ENCODE assay signal across 19 cellular contexts in the genomic region with DNA sequence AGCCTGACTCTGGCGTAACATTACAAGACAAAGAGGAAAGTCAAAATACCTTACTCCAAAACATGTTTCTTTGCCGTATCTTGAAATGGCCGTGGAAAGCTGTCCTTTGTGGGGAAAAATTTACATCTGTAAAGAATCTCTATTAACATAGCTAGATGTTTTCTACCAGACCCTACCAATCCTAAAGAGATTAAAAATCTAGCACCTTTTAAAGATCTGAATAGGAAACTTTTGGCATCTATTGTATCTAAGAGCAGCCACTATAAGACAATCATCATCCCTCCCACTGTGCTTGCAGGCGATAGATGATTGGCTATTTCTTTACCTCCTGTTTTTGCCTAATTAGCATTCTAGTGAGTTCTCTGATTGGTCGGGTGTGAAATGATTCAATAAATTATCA.
DNase-seq lines count a peak whose midpoint lies in the region; ATAC-seq, FAIRE-seq and TF ChIP-seq lines count a peak whose summit lies in the region.
"Had no signal": no experiment of that assay in that cellular context is flagged by ENCODE, and none has a peak within 500 bp of the region (broad histone marks: within the 10 kb centered on the region; RNA-seq: fewer than 3 reads in every experiment).

No MANE protein-coding gene starts in this region.

- H3K27ac ChIP-seq in HUES48 (ENCODE audit: low read depth, low read length) (peak overlapping the region; percentile 39), H1 (ENCODE audit: low read depth, low read length) (no peak overlapping the region), neural progenitor cell (no peak overlapping the region)
- H3K27ac ChIP-seq: GM23248 had no signal

- no peaks in the 10 kb centered on the region for H3K79me2 ChIP-seq in H1 (ENCODE audit: control insufficient read depth in 1 of 2, insufficient read depth in 2 of 2, low read length in 2 of 2)
- no peaks in the 10 kb centered on the region for H3K79me2 ChIP-seq in neural progenitor cell (ENCODE audit: low read depth)

- H2BK20ac ChIP-seq in H1 (ENCODE audit: low read length) = no peak overlapping the region

- CTCF ChIA-PET in H1 (lab: Charles Lee; ENCODE audit: partially characterized antibody) = interaction anchor here (1.1 to 1.4 kb wide), 3 partner anchors 31 to 186 kb away, joined by 3 to 6 read pairs (median 4); no protein-coding TSS in a partner anchor

- no peak for ATAC-seq in natural killer cell
- no peak for ATAC-seq in HG02852 (IDR thresholded peaks at IDR 0.05; ENCODE audit: unreplicated experiment)

- TF ChIP-seq EP300 in H1 (IDR thresholded peaks at IDR 0.05; ENCODE audit: borderline replicate concordance in 1 of 2, low read depth in 2 of 2, low read length in 2 of 2) = no peak

- H3K14ac ChIP-seq in H1 (ENCODE audit: insufficient read length) = no peak overlapping the region

- H3K23me2 ChIP-seq in H1 (ENCODE audit: low read depth, low read length) = no peaks in the 10 kb centered on the region

- 75% methylated on average over 5 of the region's 5 CpGs; no CpG with 5 or more reads in 1 of the 2 experiments for WGBS in H1 (ENCODE audit: extremely low coverage in 1 of 2, insufficient coverage in 1 of 2, insufficient read length in 1 of 2, insufficient replicate concordance in 2 of 2, low coverage in 1 of 2, low lambda C conversion rate in 2 of 2, missing lambda C conversion rate in 1 of 2), 2 experiments

- no peaks in the 10 kb centered on the region for H3K79me1 ChIP-seq in H1 (ENCODE audit: low read depth, low read length)

- TF ChIP-seq RAD21 in H1 (IDR thresholded peaks at IDR 0.05 in 1 of 2, conservative IDR thresholded peaks at IDR 0.05 in 1 of 2; ENCODE audit: low read depth in 2 of 2, low read length in 2 of 2) = no peak

- H3K36me3 Mint-ChIP-seq in neural progenitor cell (no peaks in the 10 kb centered on the region), natural killer cell (no peaks in the 10 kb centered on the region)
- H3K36me3 Mint-ChIP-seq: CD4-positive, alpha-beta memory T cell had no signal

- H2BK5ac ChIP-seq in H1 (ENCODE audit: low read depth, low read length) = no peak overlapping the region

- no peak overlapping the region for H4K8ac ChIP-seq in H1 (ENCODE audit: extremely low read depth, insufficient read depth, low read length)

- H3K4ac ChIP-seq in H1 (replicated peaks; ENCODE audit: insufficient read length, low read depth, low read length) = no peak overlapping the region

- no peak for TF ChIP-seq CTCF in H1 (IDR thresholded peaks at IDR 0.05; ENCODE audit: control extremely low read depth in 1 of 3, insufficient read depth in 1 of 3, low read depth in 1 of 3, low read length in 3 of 3)
- no peak for TF ChIP-seq CTCF in neural progenitor cell (IDR thresholded peaks at IDR 0.05)
- no peak for TF ChIP-seq CTCF in natural killer cell (IDR thresholded peaks at IDR 0.05)

- H4K5ac ChIP-seq in H1 (ENCODE audit: insufficient read length, low read depth, low read length) = no peak overlapping the region

- H4K20me1 ChIP-seq in H1 (replicated peaks in 1 of 2; ENCODE audit: control insufficient read depth in 1 of 2, insufficient read depth in 2 of 2, low read length in 2 of 2) = no peaks in the 10 kb centered on the region
- H4K20me1 ChIP-seq in neural progenitor cell (ENCODE audit: low read depth) = no peaks in the 10 kb centered on the region

- H3K4me1 Mint-ChIP-seq in neural progenitor cell (no peaks in the 10 kb centered on the region), natural killer cell (no peaks in the 10 kb centered on the region)
- H3K4me1 Mint-ChIP-seq: CD4-positive, alpha-beta memory T cell had no signal

- H3K27me3 Mint-ChIP-seq in neural progenitor cell (ENCODE audit: insufficient read depth, low read depth) (no peaks in the 10 kb centered on the region), natural killer cell (ENCODE audit: low read depth in 2 of 2) (no peaks in the 10 kb centered on the region)
- H3K27me3 Mint-ChIP-seq: CD4-positive, alpha-beta memory T cell had no signal

- H3K36me3 ChIP-seq in HUES48 (ENCODE audit: control insufficient read depth, insufficient read depth, low read length) = no peaks in the 10 kb centered on the region
- H3K36me3 ChIP-seq in H1 (ENCODE audit: control insufficient read depth in 2 of 4, insufficient read depth in 4 of 4, low read length in 3 of 4) = no peaks in the 10 kb centered on the region
- no peaks in the 10 kb centered on the region for H3K36me3 ChIP-seq in neural progenitor cell

- no peak overlapping the region for H2AK5ac ChIP-seq in H1 (ENCODE audit: low read depth, low read length)

- no peaks in the 10 kb centered on the region for H3F3A ChIP-seq in neural progenitor cell (ENCODE audit: low read depth)

- no peaks in the 10 kb centered on the region for H3K27me3 ChIP-seq in HUES48 (ENCODE audit: control insufficient read depth, insufficient read depth, low read length)
- H3K27me3 ChIP-seq in H1 (replicated peaks in 1 of 4; ENCODE audit: control insufficient read depth in 3 of 4, extremely low read depth in 1 of 4, insufficient read depth in 3 of 4, low read length in 3 of 4) = no peaks in the 10 kb centered on the region
- H3K27me3 ChIP-seq in neural progenitor cell = no peaks in the 10 kb centered on the region

- H3K27ac Mint-ChIP-seq in neural progenitor cell (no peak overlapping the region), natural killer cell (no peak overlapping the region)
- H3K27ac Mint-ChIP-seq: CD4-positive, alpha-beta memory T cell had no signal

- H3K23ac ChIP-seq in H1 (ENCODE audit: insufficient read length) = no peak overlapping the region

- FAIRE-seq in H1 (lab: Jason Lieb, UNC) = no peak
- FAIRE-seq: GM12891, H54 had no signal

- H2AFZ ChIP-seq in H1 (ENCODE audit: low read length) (peak overlapping the region; percentile 99; the same call in 1 of the 2 replicates), neural progenitor cell (replicated peaks) (peak overlapping the region; percentile 90)
- H2AFZ ChIP-seq: GM23248 had no signal

- intact Hi-C loops in natural killer cell (cut with micrococcal nuclease) = no loop called here

- H2BK120ac ChIP-seq in H1 (replicated peaks; ENCODE audit: low read depth, low read length) = no peak overlapping the region

- no peak overlapping the region for H2BK12ac ChIP-seq in H1 (ENCODE audit: low read depth, low read length)

- H3K4me3 Mint-ChIP-seq in neural progenitor cell = no peak overlapping the region
- H3K4me3 Mint-ChIP-seq in natural killer cell = no peak overlapping the region
- H3K4me3 Mint-ChIP-seq: CD4-positive, alpha-beta memory T cell had no signal

- H3K9me3 ChIP-seq in HUES48 (ENCODE audit: control insufficient read depth, insufficient read depth, low read length) = no peaks in the 10 kb centered on the region
- H3K9me3 ChIP-seq in H1 (ENCODE audit: insufficient read depth in 2 of 2, low read depth in 1 of 2, low read length in 1 of 2) = no peaks in the 10 kb centered on the region
- H3K9me3 ChIP-seq in neural progenitor cell (ENCODE audit: low read depth) = no peaks in the 10 kb centered on the region

- H3K4me1 ChIP-seq in HUES48 (ENCODE audit: control insufficient read depth, insufficient read depth, low read length) = peaks cover 15% of the 10 kb centered on the region
- peaks cover 0 to 7% (median 2%) of the 10 kb centered on the region in 4 experiments; a peak in 3 of 7 replicates for H3K4me1 ChIP-seq in H1 (replicated peaks in 1 of 4; ENCODE audit: control insufficient read depth in 3 of 4, insufficient read depth in 4 of 4, low read length in 3 of 4)
- no peaks in the 10 kb centered on the region for H3K4me1 ChIP-seq in neural progenitor cell

- POLR2A ChIA-PET in H1 (lab: Charles Lee; ENCODE audit: partially characterized antibody) = interaction anchor here (0.5 kb wide), 1 partner anchor 616 kb away, joined by 3 read pairs; no protein-coding TSS in a partner anchor

- H3K9me3 Mint-ChIP-seq in neural progenitor cell = no peaks in the 10 kb centered on the region
- H3K9me3 Mint-ChIP-seq in natural killer cell = peaks cover 4 to 6% of the 10 kb centered on the region in 2 donors

- H3K56ac ChIP-seq in H1 (replicated peaks; ENCODE audit: insufficient read length, low read depth, low read length) = no peak overlapping the region

- TF ChIP-seq POLR2A in H1 (IDR thresholded peaks at IDR 0.05; ENCODE audit: control extremely low read depth in 1 of 2, low read depth in 2 of 2, low read length in 2 of 2) = no peak

- H3K18ac ChIP-seq in H1 (ENCODE audit: extremely low read depth, low read length) = no peak overlapping the region

- H3K4me2 ChIP-seq in H1 (ENCODE audit: insufficient read depth in 1 of 2, low read depth in 2 of 2, low read length in 2 of 2) (no peak overlapping the region), neural progenitor cell (no peak overlapping the region)

- H3K4me3 ChIP-seq in HUES48 (ENCODE audit: low read depth, low read length) (no peak overlapping the region), H1 (ENCODE audit: extremely low read depth in 1 of 4, insufficient read depth in 2 of 4, low read depth in 3 of 4, low read length in 4 of 4) (no peak overlapping the region), neural progenitor cell (no peak overlapping the region)
- H3K4me3 ChIP-seq: GM23248 had no signal

- H4K91ac ChIP-seq in H1 (replicated peaks; ENCODE audit: insufficient read length, low read length) = no peak overlapping the region

- peak; percentile 35 for DNase-seq in RPMI7951 (ENCODE audit: low read depth)
- DNase-seq in H1 (ENCODE audit: low read depth in 1 of 2, low spot score in 2 of 2) = no peak
- DNase-seq in neural progenitor cell (ENCODE audit: low spot score) = no peak
- DNase-seq in iPS-NIHi7 (ENCODE audit: extremely low spot score) = no peak
- DNase-seq in natural killer cell = no peak
- DNase-seq in stimulated activated CD4-positive, alpha-beta T cell treated with anti-CD3 and anti-CD28 coated beads, Interleukin-4, amount 100 ng/mL, for 1 hour = no peak
- DNase-seq: C1 segment of cervical spinal cord; Calu3; CD4-positive, alpha-beta memory T cell; COR-L47; DMS53; DMS79 treated with DMSO at 0.1 percent for 48 hours; GF-D8; GM23248; HCEC 1CT had no signal

- no peak overlapping the region for H3K9ac ChIP-seq in HUES48 (ENCODE audit: low read depth, low read length)
- H3K9ac ChIP-seq in H1 (replicated peaks in 1 of 4; ENCODE audit: extremely low read depth in 1 of 4, low read depth in 3 of 4, low read length in 3 of 4) = no peak overlapping the region
- no peak overlapping the region for H3K9ac ChIP-seq in neural progenitor cell
- H3K9ac ChIP-seq: GM23248 had no signal

- H2BK15ac ChIP-seq in H1 (ENCODE audit: low read length) = no peak overlapping the region

TF ChIP-seq in H1, 55 proteins besides CTCF, POLR2A, EP300 and RAD21 (continues in another document):
- TF ChIP-seq CHD1 (IDR thresholded peaks at IDR 0.05; ENCODE audit: low read depth, low read length) (no peak), NRF1 (IDR thresholded peaks at IDR 0.05; ENCODE audit: low read depth, low read length) (no peak), CREB1 (IDR thresholded peaks at IDR 0.05) (no peak), TEAD4 (IDR thresholded peaks at IDR 0.05; ENCODE audit: low read depth, low read length) (no peak), ZNF274 (IDR thresholded peaks at IDR 0.05; ENCODE audit: borderline replicate concordance, extremely low read depth, low read length) (no peak), CEBPB (IDR thresholded peaks at IDR 0.05; ENCODE audit: low read depth, low read length) (no peak), KDM1A (IDR thresholded peaks at IDR 0.05; ENCODE audit: borderline replicate concordance, low read length) (no peak), KDM4A (IDR thresholded peaks at IDR 0.05; ENCODE audit: low read depth, low read length, severe bottlenecking) (no peak)
